12 cellular contexts compared by ENCODE assay signal in the genomic region with DNA sequence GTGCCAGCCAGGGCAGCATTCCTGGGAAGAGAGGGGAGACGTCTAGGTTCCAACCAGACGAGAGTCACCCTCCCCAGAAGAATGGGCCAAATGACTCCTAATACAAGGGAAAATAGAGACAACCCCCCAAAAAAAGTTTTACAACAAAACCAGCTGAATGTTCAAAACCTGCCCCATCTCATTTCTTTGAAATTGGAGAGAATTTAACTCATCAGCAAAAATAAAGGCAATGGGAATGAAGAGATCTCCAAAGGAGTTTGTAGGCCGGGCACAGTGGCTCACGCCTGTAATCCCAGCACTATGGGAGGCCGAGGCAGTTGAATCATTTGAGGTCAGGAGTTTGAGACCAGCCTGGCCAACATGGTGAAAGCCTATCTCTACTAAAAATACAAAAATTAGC. TPM values are rescaled to one million over a fixed set of nuclear protein-coding genes. Genes with fewer than 3 reads are reported as not detected.
"Had no signal": no experiment of that assay in that cellular context is flagged by ENCODE, and none has a peak within 500 bp of the region (broad histone marks: within the 10 kb centered on the region; RNA-seq: fewer than 3 reads in every experiment).

No MANE protein-coding gene starts in this region.

- H3K4me3 ChIP-seq: GM23248, GM23338, HAP-1 had no signal

- H3K4me2 ChIP-seq: GM23338 had no signal

- ATAC-seq: GM23338, HCT116 had no signal

- H3K4me1 ChIP-seq: HAP-1 had no signal

- H3K9me3 ChIP-seq: HAP-1 had no signal

- H3K4me3 Mint-ChIP-seq: GM23338, H9, HFFc6 had no signal

- FAIRE-seq: H1, H54 had no signal

- H3K36me3 ChIP-seq: HAP-1 had no signal

- DNase-seq: GM23248, GOT3, H7, H9, HCEC 1CT, HFFc6 had no signal

- H3K9ac ChIP-seq: GM23248 had no signal

- H3K27ac ChIP-seq: GM23248 had no signal

- H3K27ac Mint-ChIP-seq: GM23338, H9, HFFc6 had no signal

- H2AFZ ChIP-seq: GM23248, GM23338 had no signal

RNA-seq across cellular contexts. Expression of gene EMILIN3, which starts 9.7 kb away (rescaled TPM):
- total RNA-seq: GM23248, H4, HFFc6 had no signal
- polyA plus RNA-seq: GM23248 had no signal
